Comparison of ENCODE assay signal across 23 cellular contexts in the genomic region with DNA sequence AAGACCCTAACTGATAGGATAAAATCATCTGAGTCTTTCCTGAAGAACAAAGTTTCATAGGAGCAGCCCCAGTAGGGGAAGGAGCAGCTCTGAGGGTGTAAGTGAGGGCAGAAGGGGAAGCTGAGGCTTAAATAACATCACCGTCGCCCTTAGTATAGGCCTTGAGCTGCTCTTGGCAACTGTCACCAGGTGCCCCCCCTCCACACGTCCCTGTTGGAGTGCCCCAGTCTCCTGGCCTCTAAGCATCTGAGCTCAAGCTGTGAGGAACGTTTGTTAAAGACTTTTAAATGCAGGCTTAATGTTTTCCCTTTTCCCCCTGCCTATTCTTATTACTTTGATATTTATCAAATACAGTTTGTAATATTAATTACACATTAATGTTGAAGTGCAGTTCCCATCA.
"Had no signal": no experiment of that assay in that cellular context is flagged by ENCODE, and none has a peak within 500 bp of the region (broad histone marks: within the 10 kb centered on the region; RNA-seq: fewer than 3 reads in every experiment).

No MANE protein-coding gene starts in this region.

- H3K4me1 ChIP-seq: foreskin keratinocyte, left ventricle myocardium inferior, testis, upper lobe of left lung had no signal

- H3K27ac ChIP-seq: epithelial cell of prostate, foreskin keratinocyte, left ventricle myocardium inferior, testis, upper lobe of left lung had no signal

- H3K27me3 ChIP-seq: foreskin keratinocyte, testis, upper lobe of left lung had no signal

- H3K9me3 Mint-ChIP-seq: activated CD4-positive, alpha-beta T cell treated with anti-CD3 and anti-CD28 coated beads, Interleukin-2, amount 10 ng/mL, durations not matched to agents 24 days and 14 days; activated T-cell treated with anti-CD3 and anti-CD28 coated beads, Interleukin-2, amount 50 U/mL, for 24 hours; activated T-helper 2 cell treated with anti-CD3 and anti-CD28 coated beads, Interferon-gamma antibody, Interleukin-2, Interleukin-4, amounts not matched to agents 10 μg/mL and 5 μg/mL and 100 μg/mL, durations not matched to agents 14 hours and 24 hours and 36 hours; nephron; stimulated activated memory B cell treated with anti-CD40 and anti-IgM and Interleukin-4, amounts not matched to agents 10 μg/mL and 1 μg/mL and 100 μg/mL, for 72 hours had no signal

- DNase-seq: activated CD4-positive, alpha-beta T cell treated with anti-CD3 and anti-CD28 coated beads, Interleukin-2, amount 10 ng/mL, durations not matched to agents 24 days and 14 days; activated CD8-positive, alpha-beta T cell treated with anti-CD3 and anti-CD28 coated beads, Interleukin-2, amount 10 ng/mL, durations not matched to agents 7 days and 5 days; activated naive CD4-positive, alpha-beta T cell treated with Interleukin-2 at 50 U/mL for 16 hours; activated T-cell treated with anti-CD3 and anti-CD28 coated beads, Interleukin-2, amount 50 U/mL, for 24 hours; anterior cingulate cortex; caudate nucleus; foreskin keratinocyte; hypothalamus; left ventricle myocardium inferior; mammary epithelial cell; midbrain; nucleus accumbens; stimulated activated CD4-positive, alpha-beta T cell treated with anti-CD3 and anti-CD28 coated beads, Interleukin-4, amount 100 ng/mL, for 4 hours; T-helper 9 cell; testis; upper lobe of left lung had no signal

- H3K4me1 Mint-ChIP-seq: activated CD4-positive, alpha-beta T cell treated with anti-CD3 and anti-CD28 coated beads, Interleukin-2, amount 10 ng/mL, durations not matched to agents 24 days and 14 days; nephron; stimulated activated memory B cell treated with anti-CD40 and anti-IgM and Interleukin-4, amounts not matched to agents 10 μg/mL and 1 μg/mL and 100 μg/mL, for 72 hours had no signal

- H3K4me2 ChIP-seq: smooth muscle cell had no signal

- H3K27me3 Mint-ChIP-seq: activated CD4-positive, alpha-beta T cell treated with anti-CD3 and anti-CD28 coated beads, Interleukin-2, amount 10 ng/mL, durations not matched to agents 24 days and 14 days; activated T-cell treated with anti-CD3 and anti-CD28 coated beads, Interleukin-2, amount 50 U/mL, for 24 hours; stimulated activated memory B cell treated with anti-CD40 and anti-IgM and Interleukin-4, amounts not matched to agents 10 μg/mL and 1 μg/mL and 100 μg/mL, for 72 hours had no signal

- H3K36me3 ChIP-seq: left ventricle myocardium inferior, upper lobe of left lung had no signal

- H3K27ac Mint-ChIP-seq: activated CD4-positive, alpha-beta T cell treated with anti-CD3 and anti-CD28 coated beads, Interleukin-2, amount 10 ng/mL, durations not matched to agents 24 days and 14 days; activated CD8-positive, alpha-beta T cell treated with anti-CD3 and anti-CD28 coated beads, Interleukin-2, amount 10 ng/mL, durations not matched to agents 7 days and 5 days; activated T-cell treated with anti-CD3 and anti-CD28 coated beads, Interleukin-2, amount 50 U/mL, for 24 hours; activated T-helper 2 cell treated with anti-CD3 and anti-CD28 coated beads, Interferon-gamma antibody, Interleukin-2, Interleukin-4, amounts not matched to agents 10 μg/mL and 5 μg/mL and 100 μg/mL, durations not matched to agents 14 hours and 24 hours and 36 hours; brain; nephron; stimulated activated memory B cell treated with anti-CD40 and anti-IgM and Interleukin-4, amounts not matched to agents 10 μg/mL and 1 μg/mL and 100 μg/mL, for 72 hours had no signal

- H3K4me3 Mint-ChIP-seq: activated CD4-positive, alpha-beta T cell treated with anti-CD3 and anti-CD28 coated beads, Interleukin-2, amount 10 ng/mL, durations not matched to agents 24 days and 14 days; activated CD8-positive, alpha-beta T cell treated with anti-CD3 and anti-CD28 coated beads, Interleukin-2, amount 10 ng/mL, durations not matched to agents 7 days and 5 days; activated T-cell treated with anti-CD3 and anti-CD28 coated beads, Interleukin-2, amount 50 U/mL, for 24 hours; brain; nephron; stimulated activated memory B cell treated with anti-CD40 and anti-IgM and Interleukin-4, amounts not matched to agents 10 μg/mL and 1 μg/mL and 100 μg/mL, for 72 hours had no signal

- H3K36me3 Mint-ChIP-seq: brain had no signal

- ATAC-seq: activated CD8-positive, alpha-beta T cell treated with anti-CD3 and anti-CD28 coated beads, Interleukin-2, amount 10 ng/mL, durations not matched to agents 7 days and 5 days; foreskin keratinocyte; sciatic nerve; stimulated activated memory B cell treated with anti-CD40 and anti-IgM and Interleukin-4, amounts not matched to agents 10 μg/mL and 1 μg/mL and 100 μg/mL, for 72 hours had no signal

- H3K9me3 ChIP-seq: left ventricle myocardium inferior, testis, upper lobe of left lung had no signal

- H3K4me3 ChIP-seq: left ventricle myocardium inferior, smooth muscle cell, testis, upper lobe of left lung had no signal
